Comparison of ENCODE assay signal across 19 cellular contexts in genomic region chr2:195663007-195663406, GRCh38. TPM values are rescaled to one million over a fixed set of nuclear protein-coding genes. Genes with fewer than 3 reads are reported as not detected.
DNase-seq lines count a peak whose midpoint lies in the region.
"Had no signal": no experiment of that assay in that cellular context is flagged by ENCODE, and none has a peak within 500 bp of the region (broad histone marks: within the 10 kb centered on the region; RNA-seq: fewer than 3 reads in every experiment).

No MANE protein-coding gene starts in this region.

- no peaks in the 10 kb centered on the region for H3K27me3 ChIP-seq in mucosa of rectum (ENCODE audit: control insufficient read depth in 2 of 2, insufficient read depth in 2 of 2, low read length in 2 of 2)
- H3K27me3 ChIP-seq: adrenal gland had no signal

- peak overlapping the region; percentile 54 to 66 for H3K27ac ChIP-seq in mucosa of rectum (ENCODE audit: low read depth in 2 of 2, low read length in 2 of 2)
- H3K27ac ChIP-seq: VCaP had no signal

- H3K36me3 ChIP-seq in mucosa of rectum (ENCODE audit: control insufficient read depth in 2 of 2, insufficient read depth in 2 of 2, low read length in 2 of 2): no peaks in the 10 kb centered on the region
- H3K36me3 ChIP-seq: adrenal gland had no signal

- peaks cover 35% of the 10 kb centered on the region for H3K36me3 Mint-ChIP-seq in activated CD4-positive, alpha-beta T cell treated with anti-CD3 and anti-CD28 coated beads, Interleukin-2, amount 10 ng/mL, durations not matched to agents 24 days and 14 days (ENCODE audit: low read depth)
- H3K36me3 Mint-ChIP-seq in IgD-negative memory B cell: peaks cover 4% of the 10 kb centered on the region
- H3K36me3 Mint-ChIP-seq in activated CD4-positive, alpha-beta memory T cell treated with anti-CD3 and anti-CD28 coated beads, Interleukin-2, amount 10 ng/mL, durations not matched to agents 7 days and 5 days (ENCODE audit: low read depth): peaks cover 32% of the 10 kb centered on the region

- H3K27me3 Mint-ChIP-seq in activated CD4-positive, alpha-beta T cell treated with anti-CD3 and anti-CD28 coated beads, Interleukin-2, amount 10 ng/mL, durations not matched to agents 24 days and 14 days: no peaks in the 10 kb centered on the region
- H3K27me3 Mint-ChIP-seq in IgD-negative memory B cell: no peaks in the 10 kb centered on the region
- H3K27me3 Mint-ChIP-seq in activated CD4-positive, alpha-beta memory T cell treated with anti-CD3 and anti-CD28 coated beads, Interleukin-2, amount 10 ng/mL, durations not matched to agents 7 days and 5 days: no peaks in the 10 kb centered on the region
- H3K27me3 Mint-ChIP-seq: effector memory CD8-positive, alpha-beta T cell; progenitor cell of endocrine pancreas had no signal

- H3K27ac Mint-ChIP-seq in activated CD4-positive, alpha-beta T cell treated with anti-CD3 and anti-CD28 coated beads, Interleukin-2, amount 10 ng/mL, durations not matched to agents 24 days and 14 days: peak overlapping the region; percentile 15
- peak overlapping the region; percentile 7 to 71 (median 54) for H3K27ac Mint-ChIP-seq in IgD-negative memory B cell
- peak overlapping the region; percentile 40 for H3K27ac Mint-ChIP-seq in activated CD4-positive, alpha-beta memory T cell treated with anti-CD3 and anti-CD28 coated beads, Interleukin-2, amount 10 ng/mL, durations not matched to agents 7 days and 5 days
- H3K27ac Mint-ChIP-seq: progenitor cell of endocrine pancreas had no signal

- peak overlapping the region; percentile 10 for H3K4me3 Mint-ChIP-seq in activated CD4-positive, alpha-beta T cell treated with anti-CD3 and anti-CD28 coated beads, Interleukin-2, amount 10 ng/mL, durations not matched to agents 24 days and 14 days
- H3K4me3 Mint-ChIP-seq in IgD-negative memory B cell: peak overlapping the region in 2 of 4 donors; percentile 2 to 19
- H3K4me3 Mint-ChIP-seq in activated CD4-positive, alpha-beta memory T cell treated with anti-CD3 and anti-CD28 coated beads, Interleukin-2, amount 10 ng/mL, durations not matched to agents 7 days and 5 days: no peak overlapping the region
- H3K4me3 Mint-ChIP-seq: effector memory CD8-positive, alpha-beta T cell had no signal

- CTCF ChIA-PET in activated CD4-positive, alpha-beta memory T cell treated with anti-CD3 and anti-CD28 coated beads, Interleukin-2, amount 10 ng/mL, durations not matched to agents 7 days and 5 days (lab: Charles Lee): interaction anchor here (0.8 to 1.1 kb wide), 3 partner anchors 128 to 343 kb away, joined by 3 to 4 read pairs (median 3); no protein-coding TSS in a partner anchor

- H3K9me3 ChIP-seq in mucosa of rectum (ENCODE audit: control insufficient read depth in 2 of 2, low read length in 2 of 2): no peaks in the 10 kb centered on the region
- H3K9me3 ChIP-seq: adrenal gland had no signal

- POLR2A ChIA-PET in activated CD4-positive, alpha-beta memory T cell treated with anti-CD3 and anti-CD28 coated beads, Interleukin-2, amount 10 ng/mL, durations not matched to agents 7 days and 5 days (lab: Charles Lee): interaction anchor here (1.5 kb wide), 1 partner anchor 344 kb away, joined by 3 read pairs; no protein-coding TSS in a partner anchor

- H3K9me3 Mint-ChIP-seq in activated CD4-positive, alpha-beta T cell treated with anti-CD3 and anti-CD28 coated beads, Interleukin-2, amount 10 ng/mL, durations not matched to agents 24 days and 14 days: no peaks in the 10 kb centered on the region
- no peaks in the 10 kb centered on the region for H3K9me3 Mint-ChIP-seq in IgD-negative memory B cell
- no peaks in the 10 kb centered on the region for H3K9me3 Mint-ChIP-seq in activated CD4-positive, alpha-beta memory T cell treated with anti-CD3 and anti-CD28 coated beads, Interleukin-2, amount 10 ng/mL, durations not matched to agents 7 days and 5 days
- H3K9me3 Mint-ChIP-seq: effector memory CD8-positive, alpha-beta T cell had no signal

- H3K4me1 Mint-ChIP-seq in activated CD4-positive, alpha-beta T cell treated with anti-CD3 and anti-CD28 coated beads, Interleukin-2, amount 10 ng/mL, durations not matched to agents 24 days and 14 days: peaks cover 30% of the 10 kb centered on the region
- peaks cover 31 to 44% (median 42%) of the 10 kb centered on the region in 3 donors for H3K4me1 Mint-ChIP-seq in IgD-negative memory B cell
- peaks cover 21% of the 10 kb centered on the region for H3K4me1 Mint-ChIP-seq in activated CD4-positive, alpha-beta memory T cell treated with anti-CD3 and anti-CD28 coated beads, Interleukin-2, amount 10 ng/mL, durations not matched to agents 7 days and 5 days

- peaks cover 12 to 18% of the 10 kb centered on the region in 2 donors for H3K4me1 ChIP-seq in mucosa of rectum (ENCODE audit: control insufficient read depth in 2 of 2, insufficient read depth in 2 of 2, low read length in 2 of 2)

- no peak for DNase-seq in activated CD4-positive, alpha-beta T cell treated with anti-CD3 and anti-CD28 coated beads, Interleukin-2, amount 10 ng/mL, durations not matched to agents 24 days and 14 days
- DNase-seq in activated CD4-positive, alpha-beta T cell treated with anti-CD3 and anti-CD28 coated beads for 48 hours: no peak
- DNase-seq in activated CD4-positive, alpha-beta memory T cell treated with anti-CD3 and anti-CD28 coated beads, Interleukin-2, amount 10 ng/mL, durations not matched to agents 7 days and 5 days: no peak
- DNase-seq in islet precursor cell (no peak), H4 (ENCODE audit: low spot score) (no peak), NCI-H2081 treated with DMSO at 0.1 percent for 48 hours (lab: John Stamatoyannopoulos, UW) (no peak)
- DNase-seq: adrenal gland; caudate nucleus; effector memory CD8-positive, alpha-beta T cell; GF-D8; hippocampal formation; left cardiac atrium; NCI-H1417 treated with DMSO at 0.1 percent for 48 hours; small intestine; stimulated activated naive CD4-positive, alpha-beta T cell had no signal

- H3K4me3 ChIP-seq in mucosa of rectum (ENCODE audit: low read length in 2 of 2): peak overlapping the region in 1 of 2 donors; percentile 35
- H3K4me3 ChIP-seq: adrenal gland had no signal

- intact Hi-C loops in activated CD4-positive, alpha-beta T cell treated with anti-CD3 and anti-CD28 coated beads, Interleukin-2, amount 10 ng/mL, durations not matched to agents 24 days and 14 days (cut with micrococcal nuclease): no loop called here

- H3K9ac ChIP-seq in mucosa of rectum (ENCODE audit: low read depth in 1 of 2, low read length in 2 of 2): no peak overlapping the region

RNA-seq across cellular contexts. Expression of gene SLC39A10, which starts 6.0 kb away (rescaled TPM):
- total RNA-seq in activated CD4-positive, alpha-beta T cell treated with anti-CD3 and anti-CD28 coated beads, Interleukin-2, amount 10 ng/mL, durations not matched to agents 24 days and 14 days: 33.4 and 37.1 TPM in 2 replicates
- 11.2 TPM for polyA plus RNA-seq in IgD-negative memory B cell
- 10 to 100 TPM; 43.2 to 47.0 TPM for total RNA-seq in activated CD4-positive, alpha-beta memory T cell treated with anti-CD3 and anti-CD28 coated beads, Interleukin-2, amount 10 ng/mL, durations not matched to agents 7 days and 5 days
- total RNA-seq in H4 (2014; rRNA removed; shearing (Covaris generic)): 19.1 and 19.2 TPM in 2 replicates
